8 cellular contexts compared by ENCODE assay signal in genomic region chr7:74290590-74290950, GRCh38. TPM values are rescaled to one million over a fixed set of nuclear protein-coding genes. Genes with fewer than 3 reads are reported as not detected.
DNase-seq lines count a peak whose midpoint lies in the region; ATAC-seq and TF ChIP-seq lines count a peak whose summit lies in the region.

No MANE protein-coding gene starts in this region.

- H3K9ac ChIP-seq in fibroblast of lung (ENCODE audit: insufficient read depth, low read length) = peak overlapping the region; percentile 92

- H3K79me2 ChIP-seq in OCI-LY7 (ENCODE audit: insufficient read depth, low read depth, low read length) (no peaks in the 10 kb centered on the region), fibroblast of lung (ENCODE audit: control insufficient read depth, insufficient read depth, low read length) (peaks cover 56% of the 10 kb centered on the region)

- TF ChIP-seq CTCF in GM06990 (IDR thresholded peaks at IDR 0.05; ENCODE audit: insufficient read depth, low read length, poor library complexity, severe bottlenecking) = no peak
- no peak for TF ChIP-seq CTCF in OCI-LY7 (conservative IDR thresholded peaks at IDR 0.05; ENCODE audit: low read length)
- no peak for TF ChIP-seq CTCF in fibroblast of lung (conservative IDR thresholded peaks at IDR 0.05 in 1 of 2, IDR thresholded peaks at IDR 0.05 in 1 of 2; ENCODE audit: low read depth in 1 of 2, low read length in 2 of 2)
- no peak for TF ChIP-seq CTCF in psoas muscle (IDR thresholded peaks at IDR 0.05)

- POLR2A ChIA-PET in OCI-LY7 (lab: Charles Lee) = interaction anchor here (0.5 kb wide), 1 partner anchor 765 kb away, joined by 3 read pairs; no protein-coding TSS in a partner anchor

- H3K4me3 ChIP-seq in GM06990 (replicated peaks; ENCODE audit: low read depth, low read length) = peak overlapping the region; percentile 86
- peak overlapping the region; percentile 74 for H3K4me3 ChIP-seq in OCI-LY7 (ENCODE audit: low read depth, low read length, poor library complexity, severe bottlenecking)
- peak overlapping the region; percentile 70 to 89 (median 74) for H3K4me3 ChIP-seq in fibroblast of lung (replicated peaks in 1 of 4; ENCODE audit: control extremely low read depth in 1 of 4, insufficient read depth in 1 of 4, low read depth in 3 of 4, low read length in 4 of 4)
- H3K4me3 ChIP-seq in psoas muscle = peak overlapping the region; percentile 70
- no peak overlapping the region for H3K4me3 ChIP-seq in MG63

- CTCF ChIA-PET in OCI-LY7 (lab: Charles Lee; ENCODE audit: unreplicated experiment) = interaction anchor here (0.6 kb wide), 1 partner anchor 875 kb away, joined by 3 read pairs; no protein-coding TSS in a partner anchor

- ATAC-seq in psoas muscle = no peak

- BruUV-seq in OCI-LY7 (replicated peaks; lab: Mats Ljungman, UMichigan) = no TSS peak

- peak overlapping the region; percentile 77 for H3K4me2 ChIP-seq in OCI-LY7 (ENCODE audit: low read length)
- peak overlapping the region; percentile 97 for H3K4me2 ChIP-seq in fibroblast of lung (ENCODE audit: extremely low read depth, insufficient read depth, low read length)

- intact Hi-C loops in OCI-LY7 (cut with micrococcal nuclease; ENCODE audit: unreplicated experiment) = loop anchor here (5.0 kb wide), 1 partner anchor 112 kb away; no protein-coding TSS in a partner anchor
- intact Hi-C loops in psoas muscle (cut with DNase I) = no loop called here

- no peaks in the 10 kb centered on the region; the same call in none of the 2 replicates for H3K36me3 ChIP-seq in GM06990 (ENCODE audit: control insufficient read depth, insufficient read depth, low read length)
- H3K36me3 ChIP-seq in OCI-LY7 (ENCODE audit: insufficient read depth, low read length) = no peaks in the 10 kb centered on the region
- no peaks in the 10 kb centered on the region for H3K36me3 ChIP-seq in fibroblast of lung (ENCODE audit: control insufficient read depth, insufficient read depth, low read length)
- no peaks in the 10 kb centered on the region for H3K36me3 ChIP-seq in psoas muscle (ENCODE audit: insufficient read depth in 1 of 2, low read depth in 1 of 2)
- no peaks in the 10 kb centered on the region for H3K36me3 ChIP-seq in MG63

- H2AFZ ChIP-seq in OCI-LY7 (ENCODE audit: low read length) (no peak overlapping the region), fibroblast of lung (ENCODE audit: low read length) (no peak overlapping the region)

- H3K27ac ChIP-seq in OCI-LY7 (ENCODE audit: low read depth, low read length, poor library complexity, severe bottlenecking) = no peak overlapping the region
- peak overlapping the region; percentile 60 for H3K27ac ChIP-seq in fibroblast of lung (ENCODE audit: insufficient read depth, low read length)
- H3K27ac ChIP-seq in psoas muscle = no peak overlapping the region

- DNase-seq in GM06990 (ENCODE audit: extremely low read depth, insufficient read length) = no peak
- DNase-seq in OCI-LY7 (ENCODE audit: low spot score) = no peak
- DNase-seq in fibroblast of lung (ENCODE audit: low read depth in 2 of 2) = no peak
- DNase-seq in psoas muscle = no peak
- no peak for DNase-seq in activated CD8-positive, alpha-beta memory T cell treated with anti-CD3 and anti-CD28 coated beads for 24 hours
- DNase-seq in MG63 = no peak
- DNase-seq in NCI-H1436 (lab: John Stamatoyannopoulos, UW) = no peak
- DNase-seq in amniotic stem cell (lab: John Stamatoyannopoulos, UW) = no peak

- H3K9me2 ChIP-seq in OCI-LY7 (ENCODE audit: insufficient read depth, low read length) = no peaks in the 10 kb centered on the region

- 28 to 37% (median 36%) methylated on average over 7 to 9 of the region's 9 CpGs for WGBS in psoas muscle, 3 donors

- H3K4me1 ChIP-seq in OCI-LY7 (ENCODE audit: insufficient read depth, low read length, poor library complexity, severe bottlenecking) = peaks cover 29% of the 10 kb centered on the region
- peaks cover 29% of the 10 kb centered on the region for H3K4me1 ChIP-seq in fibroblast of lung (ENCODE audit: control insufficient read depth, extremely low read depth, insufficient read depth, low read length)
- peaks cover 4% of the 10 kb centered on the region for H3K4me1 ChIP-seq in psoas muscle

- no peaks in the 10 kb centered on the region for H3K27me3 ChIP-seq in GM06990 (replicated peaks; ENCODE audit: control insufficient read depth, insufficient read depth, low read length)
- H3K27me3 ChIP-seq in fibroblast of lung (ENCODE audit: control insufficient read depth, insufficient read depth, low read length) = no peaks in the 10 kb centered on the region
- H3K27me3 ChIP-seq in psoas muscle (ENCODE audit: insufficient read depth in 3 of 3, low read length in 2 of 3) = peaks cover 0 to 4% (median 2%) of the 10 kb centered on the region in 3 donors
- no peaks in the 10 kb centered on the region for H3K27me3 ChIP-seq in MG63

- no peaks in the 10 kb centered on the region for H3K9me3 ChIP-seq in OCI-LY7 (ENCODE audit: low read length)
- H3K9me3 ChIP-seq in fibroblast of lung (ENCODE audit: control insufficient read depth, insufficient read depth, low read depth, low read length) = no peaks in the 10 kb centered on the region
- no peaks in the 10 kb centered on the region for H3K9me3 ChIP-seq in psoas muscle
- no peaks in the 10 kb centered on the region for H3K9me3 ChIP-seq in MG63

- H4K20me1 ChIP-seq in OCI-LY7 (ENCODE audit: insufficient read depth, low read length) (no peaks in the 10 kb centered on the region), fibroblast of lung (ENCODE audit: control insufficient read depth, extremely low read depth, insufficient read depth, low read length) (no peaks in the 10 kb centered on the region)

RNA-seq across cellular contexts. Expression of gene CLIP2, which starts 1.4 kb away (rescaled TPM):
- 3.6 and 4.2 TPM in 2 replicates for total RNA-seq in OCI-LY7 (2014; rRNA removed; shearing (Covaris generic))
- total RNA-seq in OCI-LY7 (2022) (6.3 and 7.2 TPM in 2 replicates), fibroblast of lung (58.3 and 77.8 TPM in 2 replicates), psoas muscle (1 to 10 TPM; 2.2 to 4.3 (median 3.3) TPM)
- polyA plus RNA-seq in fibroblast of lung (9.6 and 13.1 TPM in 2 replicates), psoas muscle (1 to 10 TPM; 1.5 to 1.8 (median 1.6) TPM)
- polyA plus RNA-seq in fibroblast of lung (2012) = 35.3 and 55.2 TPM in 2 replicates
- 44.8 and 58.9 TPM in 2 replicates for polyA minus RNA-seq in fibroblast of lung (ENCODE audit: low replicate concordance)
- 6.3 and 6.9 TPM in 2 replicates for total RNA-seq in MG63 (2014; rRNA removed; shearing (Covaris generic); ENCODE audit: low replicate concordance)

RNA-seq across cellular contexts. Expression of gene RFC2, which starts 36.4 kb away (rescaled TPM):
- 71.3 and 77.4 TPM in 2 replicates for total RNA-seq in OCI-LY7 (2014; rRNA removed; shearing (Covaris generic))
- 77.8 and 79.2 TPM in 2 replicates for total RNA-seq in OCI-LY7 (2022)
- 9.9 and 11.8 TPM in 2 replicates for total RNA-seq in fibroblast of lung
- polyA plus RNA-seq in fibroblast of lung = 19.6 and 33.2 TPM in 2 replicates
- 22.4 and 40.6 TPM in 2 replicates for polyA plus RNA-seq in fibroblast of lung (2012)
- 13.9 and 18.1 TPM in 2 replicates for polyA minus RNA-seq in fibroblast of lung (ENCODE audit: low replicate concordance)
- 10 to 100 TPM; 13.7 to 19.8 (median 18.1) TPM for total RNA-seq in psoas muscle
- polyA plus RNA-seq in psoas muscle = 10 to 100 TPM; 20.7 to 25.8 (median 24.1) TPM
- 17.3 and 27.4 TPM in 2 replicates for total RNA-seq in MG63 (2014; rRNA removed; shearing (Covaris generic); ENCODE audit: low replicate concordance)
